Comparison of ENCODE assay signal across 1 cellular context in genomic region chr1:23909412-23909811, GRCh38.
TF ChIP-seq lines count a peak whose summit lies in the region.

No MANE protein-coding gene starts in this region.

TF ChIP-seq in GM23338, 12 proteins besides CTCF, POLR2A, EP300 and RAD21 (continued from another document):
- no peak for TF ChIP-seq JUNB (IDR thresholded peaks at IDR 0.05; ENCODE audit: unreplicated experiment)
- TF ChIP-seq ETS1 (IDR thresholded peaks at IDR 0.05), result no peak
- no peak for TF ChIP-seq NANOG (IDR thresholded peaks at IDR 0.05; ENCODE audit: borderline replicate concordance)
- TF ChIP-seq ZNF462 (CRISPR knock-in tag; IDR thresholded peaks at IDR 0.05), result no peak
- TF ChIP-seq ZNF114 (CRISPR knock-in tag; IDR thresholded peaks at IDR 0.05), result no peak
